In the genomic region with DNA sequence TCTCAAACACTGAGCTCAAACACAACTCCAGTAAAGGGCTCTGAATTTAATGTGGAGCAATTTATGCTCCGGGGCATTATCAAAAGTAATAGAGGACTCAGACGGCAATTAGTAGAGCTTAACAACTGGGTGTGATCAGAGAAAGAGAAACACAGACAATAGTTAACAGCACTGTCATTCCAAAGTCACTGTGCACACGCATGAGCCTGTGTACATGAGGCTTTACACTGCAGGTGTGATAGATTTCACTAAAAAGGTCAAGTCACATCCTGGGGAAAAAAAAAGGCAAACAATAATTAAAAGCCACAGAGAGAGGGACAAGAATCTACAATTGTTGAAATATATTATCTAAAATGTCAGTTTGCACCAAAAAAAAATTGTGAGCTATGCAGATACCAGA, we compare ENCODE assay signal across 25 cellular contexts.
"Had no signal": no experiment of that assay in that cellular context is flagged by ENCODE, and none has a peak within 500 bp of the region (broad histone marks: within the 10 kb centered on the region; RNA-seq: fewer than 3 reads in every experiment).

No MANE protein-coding gene starts in this region.

- H2AFZ ChIP-seq: hepatocyte had no signal

- H3K4me3 ChIP-seq: hepatocyte, left ventricle myocardium inferior, lung, pancreas, prostate gland, skin epidermis, spleen, suprapubic skin, thoracic aorta, tibial artery, upper lobe of right lung had no signal

- H3K9me3 ChIP-seq: pancreas, prostate gland, suprapubic skin, thoracic aorta, tibial artery, upper lobe of right lung had no signal

- DNase-seq: islet precursor cell; left ventricle myocardium inferior; mesendoderm; naive thymus-derived CD4-positive, alpha-beta T cell; nucleus accumbens; pancreas; posterior cingulate gyrus; retina; right cardiac atrium; spleen; stimulated activated CD4-positive, alpha-beta T cell treated with anti-CD3 and anti-CD28 coated beads, Interleukin-4, amount 100 ng/mL, for 24 hours; stimulated activated naive CD4-positive, alpha-beta T cell; tibial artery; trophoblast cell; upper lobe of right lung had no signal

- H3K79me2 ChIP-seq: hepatocyte had no signal

- H3K4me1 ChIP-seq: left ventricle myocardium inferior, pancreas, prostate gland, spleen, suprapubic skin, tibial artery, upper lobe of right lung had no signal

- H3K27ac ChIP-seq: hepatocyte, left ventricle myocardium inferior, pancreas, prostate gland, skin epidermis, spleen, suprapubic skin, thoracic aorta, tibial artery, upper lobe of right lung had no signal

- FAIRE-seq: pancreas, urothelium cell line had no signal

- H3K4me2 ChIP-seq: hepatocyte had no signal

- ATAC-seq: naive thymus-derived CD4-positive, alpha-beta T cell; natural killer cell treated with Interleukin-12 subunit alpha and Interleukin-12 subunit beta and Interleukin-15 and Interleukin-18, amount 100 ng/mL, for 72 hours; pancreas; right cardiac atrium; sciatic nerve; stimulated activated effector memory CD8-positive, alpha-beta T cell treated with anti-CD3 and anti-CD28 coated beads, Interleukin-12 subunit alpha, Interleukin-12 subunit beta, amount 100 ng/mL, for 72 hours; upper lobe of right lung had no signal

- H3K36me3 ChIP-seq: left ventricle myocardium inferior, pancreas, prostate gland, spleen, suprapubic skin, thoracic aorta, tibial artery, upper lobe of right lung had no signal

- H3K27me3 ChIP-seq: hepatocyte, pancreas, spleen, suprapubic skin, tibial artery, upper lobe of right lung had no signal
